ENCODE assay signal across 8 cellular contexts in genomic region chr2:153871231-153872221, GRCh38. TPM values are rescaled to one million over a fixed set of nuclear protein-coding genes. Genes with fewer than 3 reads are reported as not detected.
DNase-seq lines count a peak whose midpoint lies in the region; ATAC-seq and TF ChIP-seq lines count a peak whose summit lies in the region.

GALNT13 (plus strand) TSS chr2:153871922.

- DNase-seq in RWPE2 (ENCODE audit: low spot score) = peak; percentile 66
- DNase-seq in fibroblast of villous mesenchyme (ENCODE audit: low read depth) = peak; percentile 41
- no peak for DNase-seq in NCI-H2196 (lab: John Stamatoyannopoulos, UW; ENCODE audit: unreplicated experiment)
- DNase-seq in NCI-H146 treated with DMSO at 0.1 percent for 48 hours (lab: John Stamatoyannopoulos, UW; ENCODE audit: unreplicated experiment) = no peak

- H3K9ac ChIP-seq in HUES6 (ENCODE audit: low read length) (peak within 1 kb of the TSS; percentile 72), parathyroid adenoma (no peak within 1 kb of the TSS)

- H3K4me3 ChIP-seq in HUES6 (ENCODE audit: low read depth, low read length) = peak within 1 kb of the TSS; percentile 74
- peak within 1 kb of the TSS; percentile 29 for H3K4me3 ChIP-seq in RWPE2 (ENCODE audit: severe bottlenecking)
- H3K4me3 ChIP-seq in fibroblast of villous mesenchyme (ENCODE audit: low read depth, low read length) = peak within 1 kb of the TSS; percentile 36
- peak within 1 kb of the TSS; percentile 16 for H3K4me3 ChIP-seq in parathyroid adenoma (ENCODE audit: low read depth, low read length)

- no peak within 1 kb of the TSS; the same call in 1 of the 2 replicates for H3K27ac ChIP-seq in HUES6 (ENCODE audit: low read depth, low read length)
- H3K27ac ChIP-seq in RWPE2 (ENCODE audit: poor library complexity, severe bottlenecking) = no peak within 1 kb of the TSS
- H3K27ac ChIP-seq in parathyroid adenoma = no peak within 1 kb of the TSS

- peak within 1 kb of the TSS; percentile 44 for H3K4me2 ChIP-seq in parathyroid adenoma (ENCODE audit: low read length)

- H3K9me3 ChIP-seq in HUES6 (ENCODE audit: control insufficient read depth, insufficient read depth, low read depth, low read length) (no peaks in the 10 kb centered on the region), RWPE2 (ENCODE audit: severe bottlenecking) (no peaks in the 10 kb centered on the region), parathyroid adenoma (ENCODE audit: control insufficient read depth, low read length) (no peaks in the 10 kb centered on the region)

- H3K79me2 ChIP-seq in parathyroid adenoma = no peaks in the 10 kb centered on the region

- H3K4me1 ChIP-seq in HUES6 (ENCODE audit: control insufficient read depth, insufficient read depth, low read length) (peaks cover 13% of the 10 kb centered on the region; the same call in 1 of the 2 replicates), RWPE2 (ENCODE audit: insufficient read depth, poor library complexity, severe bottlenecking) (no peaks in the 10 kb centered on the region), parathyroid adenoma (no peaks in the 10 kb centered on the region)

- no peak for TF ChIP-seq CTCF in RWPE2 (IDR thresholded peaks at IDR 0.05; ENCODE audit: poor library complexity, severe bottlenecking)
- TF ChIP-seq CTCF in fibroblast of villous mesenchyme (IDR thresholded peaks at IDR 0.05; ENCODE audit: insufficient read depth, low read depth, low read length) = no peak
- no peak for TF ChIP-seq CTCF in parathyroid adenoma (IDR thresholded peaks at IDR 0.05)

- H3K36me3 ChIP-seq in HUES6 (ENCODE audit: control insufficient read depth, insufficient read depth, low read length) (no peaks in the 10 kb centered on the region), RWPE2 (ENCODE audit: low read depth) (no peaks in the 10 kb centered on the region), parathyroid adenoma (ENCODE audit: control insufficient read depth, insufficient read depth, low read length) (no peaks in the 10 kb centered on the region)

- ATAC-seq in RWPE2 (ENCODE audit: low read depth) = peak; percentile 88
- no peak for ATAC-seq in GM19397 (IDR thresholded peaks at IDR 0.05; ENCODE audit: unreplicated experiment)
- ATAC-seq in HG02678 (IDR thresholded peaks at IDR 0.05; ENCODE audit: unreplicated experiment) = no peak

- no peak within 1 kb of the TSS for H2AFZ ChIP-seq in parathyroid adenoma

- H3K27me3 ChIP-seq in HUES6 (ENCODE audit: control insufficient read depth, insufficient read depth, low read length) (peaks cover 29% of the 10 kb centered on the region), RWPE2 (ENCODE audit: insufficient read depth, poor library complexity, severe bottlenecking) (peaks cover 67% of the 10 kb centered on the region), parathyroid adenoma (ENCODE audit: control insufficient read depth, insufficient read depth, low read length) (no peaks in the 10 kb centered on the region)

RNA-seq across cellular contexts. Expression of gene GALNT13, which starts in this region (rescaled TPM):
- 1.7 and 1.9 TPM in 2 replicates for total RNA-seq in fibroblast of villous mesenchyme

Comparison
In these comparisons a context has a peak if more than half of its experiments do, and no peak if none do; other contexts are left out.
1. H3K4me3 ChIP-seq: peak in every context shown above with its lines; median percentile 74 in HUES6; 36 in fibroblast of villous mesenchyme; 29 in RWPE2; 16 in parathyroid adenoma.
2. DNase-seq: peak in RWPE2 (single experiment) and fibroblast of villous mesenchyme (single experiment); none in NCI-H2196 (single experiment) and NCI-H146 treated with DMSO at 0.1 percent for 48 hours (single experiment).